In genomic region chr5:76561959-76562358, GRCh38 we compare ENCODE assay signal across 20 cellular contexts.
DNase-seq lines count a peak whose midpoint lies in the region; ATAC-seq and TF ChIP-seq lines count a peak whose summit lies in the region.
"Had no signal": no experiment of that assay in that cellular context is flagged by ENCODE, and none has a peak within 500 bp of the region (broad histone marks: within the 10 kb centered on the region; RNA-seq: fewer than 3 reads in every experiment).

No MANE protein-coding gene starts in this region.

- intact Hi-C loops in natural killer cell (cut with micrococcal nuclease) = no loop called here
- intact Hi-C loops in dendritic cell treated with granulocyte-macrophage colony-stimulating factor and Interleukin-4, amounts not matched to agents 40 ng/mL and 50 ng/mL, for 4 days (cut with micrococcal nuclease) = no loop called here

- peaks cover 13% of the 10 kb centered on the region for H3K36me3 Mint-ChIP-seq in natural killer cell
- peaks cover 16% of the 10 kb centered on the region for H3K36me3 Mint-ChIP-seq in natural killer cell treated with Interleukin-12 subunit alpha and Interleukin-12 subunit beta and Interleukin-15 and Interleukin-18, amount 100 ng/mL, for 72 hours
- peaks cover 56% of the 10 kb centered on the region for H3K36me3 Mint-ChIP-seq in dendritic cell treated with granulocyte-macrophage colony-stimulating factor and Interleukin-4, amounts not matched to agents 40 ng/mL and 50 ng/mL, for 4 days (ENCODE audit: low read depth)
- H3K36me3 Mint-ChIP-seq in nephron progenitor cell (ENCODE audit: low read depth) = peaks cover 31% of the 10 kb centered on the region

- H3K4me1 Mint-ChIP-seq in natural killer cell = peaks cover 70 to 72% of the 10 kb centered on the region in 2 donors
- H3K4me1 Mint-ChIP-seq in natural killer cell treated with Interleukin-12 subunit alpha and Interleukin-12 subunit beta and Interleukin-15 and Interleukin-18, amount 100 ng/mL, for 72 hours (ENCODE audit: low read depth in 2 of 2) = peaks cover 42 to 53% of the 10 kb centered on the region in 2 donors
- H3K4me1 Mint-ChIP-seq in dendritic cell treated with granulocyte-macrophage colony-stimulating factor and Interleukin-4, amounts not matched to agents 40 ng/mL and 50 ng/mL, for 4 days (ENCODE audit: low read depth) = peaks cover 40% of the 10 kb centered on the region
- peaks cover 7% of the 10 kb centered on the region for H3K4me1 Mint-ChIP-seq in nephron progenitor cell

- H3K27me3 Mint-ChIP-seq in natural killer cell (ENCODE audit: low read depth in 2 of 2) (no peaks in the 10 kb centered on the region), nephron progenitor cell (ENCODE audit: low read depth, poor library complexity) (peaks cover 3% of the 10 kb centered on the region)
- H3K27me3 Mint-ChIP-seq in natural killer cell treated with Interleukin-12 subunit alpha and Interleukin-12 subunit beta and Interleukin-15 and Interleukin-18, amount 100 ng/mL, for 72 hours = no peaks in the 10 kb centered on the region
- H3K27me3 Mint-ChIP-seq in dendritic cell treated with granulocyte-macrophage colony-stimulating factor and Interleukin-4, amounts not matched to agents 40 ng/mL and 50 ng/mL, for 4 days = no peaks in the 10 kb centered on the region

- H3K27ac Mint-ChIP-seq in natural killer cell (peak overlapping the region; percentile 68 to 83), nephron progenitor cell (peak overlapping the region; percentile 5)
- peak overlapping the region in 1 of 2 donors; percentile 31 for H3K27ac Mint-ChIP-seq in natural killer cell treated with Interleukin-12 subunit alpha and Interleukin-12 subunit beta and Interleukin-15 and Interleukin-18, amount 100 ng/mL, for 72 hours
- H3K27ac Mint-ChIP-seq in dendritic cell treated with granulocyte-macrophage colony-stimulating factor and Interleukin-4, amounts not matched to agents 40 ng/mL and 50 ng/mL, for 4 days = peak overlapping the region; percentile 44

- H3K9me3 Mint-ChIP-seq in natural killer cell (no peaks in the 10 kb centered on the region), nephron progenitor cell (no peaks in the 10 kb centered on the region)
- no peaks in the 10 kb centered on the region for H3K9me3 Mint-ChIP-seq in natural killer cell treated with Interleukin-12 subunit alpha and Interleukin-12 subunit beta and Interleukin-15 and Interleukin-18, amount 100 ng/mL, for 72 hours
- no peaks in the 10 kb centered on the region for H3K9me3 Mint-ChIP-seq in dendritic cell treated with granulocyte-macrophage colony-stimulating factor and Interleukin-4, amounts not matched to agents 40 ng/mL and 50 ng/mL, for 4 days
- H3K9me3 Mint-ChIP-seq: CD8-positive, alpha-beta T cell had no signal

- no peak for TF ChIP-seq CTCF in natural killer cell (IDR thresholded peaks at IDR 0.05)
- no peak for TF ChIP-seq CTCF in nephron progenitor cell (IDR thresholded peaks at IDR 0.05)

- H3K4me3 Mint-ChIP-seq in natural killer cell (no peak overlapping the region), nephron progenitor cell (no peak overlapping the region)
- H3K4me3 Mint-ChIP-seq in natural killer cell treated with Interleukin-12 subunit alpha and Interleukin-12 subunit beta and Interleukin-15 and Interleukin-18, amount 100 ng/mL, for 72 hours = no peak overlapping the region
- H3K4me3 Mint-ChIP-seq in dendritic cell treated with granulocyte-macrophage colony-stimulating factor and Interleukin-4, amounts not matched to agents 40 ng/mL and 50 ng/mL, for 4 days = no peak overlapping the region
- H3K4me3 Mint-ChIP-seq: CD8-positive, alpha-beta T cell had no signal

- DNase-seq in natural killer cell (no peak), nephron progenitor cell (no peak), DMS79 treated with DMSO at 0.1 percent for 48 hours (lab: John Stamatoyannopoulos, UW) (no peak)
- no peak for DNase-seq in natural killer cell treated with Interleukin-12 subunit alpha and Interleukin-12 subunit beta and Interleukin-15 and Interleukin-18, amount 100 ng/mL, for 72 hours (ENCODE audit: low spot score)
- no peak for DNase-seq in activated CD8-positive, alpha-beta memory T cell treated with anti-CD3 and anti-CD28 coated beads for 24 hours
- DNase-seq: Caco-2; CD8-positive, alpha-beta T cell; EL; GDM1; NCI-H1048; NCI-H1417; NCI-H1694; NCI-H2029 treated with DMSO at 0.1 percent for 48 hours; NCI-H69; OCI-M1; SK-N-SH had no signal

- ATAC-seq in natural killer cell = no peak
- no peak for ATAC-seq in natural killer cell treated with Interleukin-12 subunit alpha and Interleukin-12 subunit beta and Interleukin-15 and Interleukin-18, amount 100 ng/mL, for 72 hours
- ATAC-seq in HG02763 (IDR thresholded peaks at IDR 0.05; ENCODE audit: unreplicated experiment) = no peak
- no peak for ATAC-seq in HG03342 (IDR thresholded peaks at IDR 0.05; ENCODE audit: unreplicated experiment)
- ATAC-seq: CD8-positive, alpha-beta T cell; HCT116 had no signal
